In genomic region chr13:113187263-113187669, GRCh38 we compare ENCODE assay signal across 1 cellular context.
TF ChIP-seq lines count a peak whose summit lies in the region.

No MANE protein-coding gene starts in this region.

TF ChIP-seq in K562, 482 proteins besides CTCF, POLR2A, EP300 and RAD21 (continued from another document and continues in another):
- TF ChIP-seq PBX2 (CRISPR knock-in tag; IDR thresholded peaks at IDR 0.05; ENCODE audit: low read depth) (no peak), PBX2 (tag; conservative IDR thresholded peaks at IDR 0.05; ENCODE audit: low read depth) (peak; percentile 91), ZNF277 (CRISPR knock-in tag; IDR thresholded peaks at IDR 0.05; ENCODE audit: borderline replicate concordance) (no peak), ETV5 (CRISPR knock-in tag; IDR thresholded peaks at IDR 0.05; ENCODE audit: low read depth) (no peak), MCM3 (IDR thresholded peaks at IDR 0.05) (no peak), MCM7 (IDR thresholded peaks at IDR 0.05) (no peak), MEIS2 (IDR thresholded peaks at IDR 0.05; ENCODE audit: partially characterized antibody) (peak; percentile 94), JUND (IDR thresholded peaks at IDR 0.05; ENCODE audit: borderline replicate concordance, low read depth, low read length) (peak; percentile 86), JUND (tag; IDR thresholded peaks at IDR 0.05; ENCODE audit: borderline replicate concordance, low read depth, low read length) (peak; percentile 67; the same call in 1 of the 3 replicates), MNT (conservative IDR thresholded peaks at IDR 0.05) (0 out of 4 replicates have a peak, but pooled peaks of 1 of the 2 experiments have one; percentile 20), ZNF175 (CRISPR knock-in tag; IDR thresholded peaks at IDR 0.05; ENCODE audit: low read depth) (no peak), NEUROD1 (IDR thresholded peaks at IDR 0.05; ENCODE audit: borderline replicate concordance, low read depth, low read length, partially characterized antibody) (no peak), GTF3C2 (IDR thresholded peaks at IDR 0.05; ENCODE audit: borderline replicate concordance, extremely low read depth, insufficient read length) (no peak), PRPF4 (IDR thresholded peaks at IDR 0.05; ENCODE audit: insufficient read depth, low read depth, low read length, poor library complexity, severe bottlenecking) (no peak), ZNF212 (CRISPR knock-in tag; IDR thresholded peaks at IDR 0.05) (no peak), MXI1 (IDR thresholded peaks at IDR 0.05; ENCODE audit: low read depth, low read length) (no peak), TRIM24 (IDR thresholded peaks at IDR 0.05) (peak in 1 of 2 experiments; percentile 41; a peak in 1 of 4 replicates), ESRRA (IDR thresholded peaks at IDR 0.05; ENCODE audit: borderline replicate concordance, low read depth) (peak; percentile 45; the same call in 1 of the 2 replicates), TAF15 (IDR thresholded peaks at IDR 0.05; ENCODE audit: low read depth, low read length) (no peak), DACH1 (IDR thresholded peaks at IDR 0.05; ENCODE audit: partially characterized antibody) (peak; percentile 43), YBX1 (IDR thresholded peaks at IDR 0.05) (no peak), RCOR1 (IDR thresholded peaks at IDR 0.05; ENCODE audit: borderline replicate concordance in 1 of 2, low read depth in 2 of 2, low read length in 2 of 2) (peak in 1 of 2 experiments; percentile 79; a peak in 1 of 4 replicates), TRIM25 (IDR thresholded peaks at IDR 0.05; ENCODE audit: borderline replicate concordance) (no peak), ATF7 (IDR thresholded peaks at IDR 0.05) (no peak), NCOR1 (IDR thresholded peaks at IDR 0.05) (no peak), KHSRP (IDR thresholded peaks at IDR 0.05) (no peak), POLR2B (IDR thresholded peaks at IDR 0.05; ENCODE audit: low read depth, partially characterized antibody) (no peak), SP1 (CRISPR knock-in tag; IDR thresholded peaks at IDR 0.05) (no peak), BRCA1 (IDR thresholded peaks at IDR 0.05) (no peak), BRCA1 (CRISPR knock-in tag; IDR thresholded peaks at IDR 0.05) (no peak), GATA2 (CRISPR knock-in tag; IDR thresholded peaks at IDR 0.05) (no peak), HMBOX1 (IDR thresholded peaks at IDR 0.05) (peak; percentile 48; the same call in 1 of the 2 replicates), ZNF408 (CRISPR knock-in tag; IDR thresholded peaks at IDR 0.05; ENCODE audit: low read depth) (no peak), SMAD2 (IDR thresholded peaks at IDR 0.05; ENCODE audit: low read depth, low read length) (no peak), EP400 (IDR thresholded peaks at IDR 0.05) (no peak), ZNF3 (CRISPR knock-in tag; IDR thresholded peaks at IDR 0.05) (no peak), ZNF140 (CRISPR knock-in tag; IDR thresholded peaks at IDR 0.05) (no peak), HOMEZ (CRISPR knock-in tag; IDR thresholded peaks at IDR 0.05) (no peak), ZNF77 (CRISPR knock-in tag; IDR thresholded peaks at IDR 0.05) (no peak), SP2 (IDR thresholded peaks at IDR 0.05; ENCODE audit: extremely low read depth, low read depth, low read length, poor library complexity, severe bottlenecking) (no peak), NR4A1 (CRISPR knock-in tag; IDR thresholded peaks at IDR 0.05) (no peak), NR4A1 (tag; IDR thresholded peaks at IDR 0.05) (no peak), ZNF280A (IDR thresholded peaks at IDR 0.05; ENCODE audit: low read depth, partially characterized antibody) (no peak), TRIM28 (IDR thresholded peaks at IDR 0.05) (no peak), FOXP1 (CRISPR knock-in tag; IDR thresholded peaks at IDR 0.05) (no peak), SMARCC2 (IDR thresholded peaks at IDR 0.05; ENCODE audit: low read depth) (peak; percentile 49; the same call in 1 of the 2 replicates), HDAC2 (IDR thresholded peaks at IDR 0.05) (peak; percentile 28; the same call in 1 of the 2 replicates), ZBTB33 (CRISPR knock-in tag; IDR thresholded peaks at IDR 0.05) (0 out of 2 replicates have a peak, but pooled peaks have one; percentile 14), NFIC (IDR thresholded peaks at IDR 0.05) (peak; percentile 12; the same call in 1 of the 2 replicates), KAT7 (CRISPR knock-in tag; IDR thresholded peaks at IDR 0.05; ENCODE audit: borderline replicate concordance) (no peak), GMEB1 (CRISPR knock-in tag; IDR thresholded peaks at IDR 0.05) (no peak)
